11 cellular contexts compared by ENCODE assay signal in genomic region chr9:103485138-103485537, GRCh38.
"Had no signal": no experiment of that assay in that cellular context is flagged by ENCODE, and none has a peak within 500 bp of the region (broad histone marks: within the 10 kb centered on the region; RNA-seq: fewer than 3 reads in every experiment).

No MANE protein-coding gene starts in this region.

- H3K36me3 ChIP-seq: HAP-1 had no signal

- H3K9me3 ChIP-seq: HAP-1 had no signal

- H3K4me1 Mint-ChIP-seq: GM23338 had no signal

- H3K27ac ChIP-seq: GM23248 had no signal

- H3K9ac ChIP-seq: GM23248 had no signal

- H3K4me3 Mint-ChIP-seq: GM23338, H9, HFFc6 had no signal

- FAIRE-seq: H1, H54 had no signal

- H3K27ac Mint-ChIP-seq: GM23338, H9, HFFc6 had no signal

- H3K4me3 ChIP-seq: GM23248, GM23338, HAP-1 had no signal

- ATAC-seq: GM23338, HCT116 had no signal

- DNase-seq: GM23248, GOT3, H7, H9, HCEC 1CT, HFFc6 had no signal

- H3K4me1 ChIP-seq: HAP-1 had no signal
